ENCODE assay signal across 8 cellular contexts in the genomic region with DNA sequence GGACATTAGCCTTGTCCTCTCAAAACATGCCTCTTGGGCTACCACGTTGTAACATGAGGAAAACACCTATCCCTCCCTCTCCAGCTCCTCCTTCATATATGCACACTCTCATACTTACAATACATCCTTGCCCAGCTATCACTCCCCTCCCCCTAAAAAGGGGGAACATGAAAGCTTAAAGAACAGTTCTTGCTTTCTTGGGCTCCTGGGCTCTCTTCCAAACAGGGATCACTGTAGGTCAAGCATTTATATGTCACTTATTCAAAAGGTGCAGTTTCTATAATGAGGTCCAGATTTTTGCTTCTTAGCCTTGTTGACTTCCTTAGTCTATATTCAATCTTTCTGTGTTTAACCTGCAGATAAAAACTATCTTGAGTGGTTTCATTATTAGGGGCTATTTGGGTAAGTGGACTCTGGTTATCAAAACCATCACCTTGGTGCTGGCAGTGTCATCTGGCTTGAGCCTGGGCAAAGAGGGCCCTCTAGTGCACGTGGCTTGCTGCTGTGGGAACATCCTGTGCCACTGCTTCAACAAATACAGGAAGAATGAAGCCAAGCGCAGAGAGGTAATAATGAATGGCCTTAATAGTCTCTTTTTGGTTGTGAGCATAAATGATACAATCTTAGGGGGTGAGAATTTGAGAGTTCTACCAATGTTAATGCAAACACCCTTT.
DNase-seq lines count a peak whose midpoint lies in the region; ATAC-seq and TF ChIP-seq lines count a peak whose summit lies in the region.

No MANE protein-coding gene starts in this region.

- ATAC-seq in GM21786 (IDR thresholded peaks at IDR 0.05; ENCODE audit: unreplicated experiment) (peak; percentile 64), left cardiac atrium (no peak), GM21447 (IDR thresholded peaks at IDR 0.05; ENCODE audit: unreplicated experiment) (no peak), GM21717 (IDR thresholded peaks at IDR 0.05; ENCODE audit: unreplicated experiment) (no peak)

- no peak for TF ChIP-seq POLR2A in testis (IDR thresholded peaks at IDR 0.05)

- H3K4me1 ChIP-seq in testis: no peaks in the 10 kb centered on the region

- TF ChIP-seq CTCF in testis (IDR thresholded peaks at IDR 0.05): no peak

- WGBS in testis, 2 donors: 28 to 46% methylated on average over 3 of the region's 3 CpGs

- intact Hi-C loops in left cardiac atrium (cut with DNase I) (loop anchor here in 1 of 2 donors (5.0 kb wide), 1 partner anchor 164 kb away; no protein-coding TSS in a partner anchor), testis (cut with DNase I; ENCODE audit: low total_unique reads) (no loop called here)

- DNase-seq in D341Med (ENCODE audit: low spot score) (peak; percentile 48), RPMI7951 (ENCODE audit: low read depth) (peak; percentile 15), left cardiac atrium (peak; percentile 22), testis (peak; percentile 52), NCI-H187 (lab: John Stamatoyannopoulos, UW) (no peak)

- H3K27ac ChIP-seq in testis: no peak overlapping the region

- no peaks in the 10 kb centered on the region for H3K9me3 ChIP-seq in testis

- H3K36me3 ChIP-seq in testis (ENCODE audit: low read depth, missing control alignments): no peaks in the 10 kb centered on the region

- H3K4me3 ChIP-seq in testis: no peak overlapping the region

- no peaks in the 10 kb centered on the region for H3K27me3 ChIP-seq in testis

Comparison
In these comparisons a context has a peak if more than half of its experiments do, and no peak if none do; other contexts are left out.
1. DNase-seq: peak in D341Med (single experiment), RPMI7951 (single experiment), left cardiac atrium (single experiment) and testis (single experiment); none in NCI-H187 (0 of 2).